In genomic region chr6:30717129-30717844, GRCh38 we compare ENCODE assay signal across 8 cellular contexts. TPM values are rescaled to one million over a fixed set of nuclear protein-coding genes. Genes with fewer than 3 reads are reported as not detected.
DNase-seq lines count a peak whose midpoint lies in the region; ATAC-seq and TF ChIP-seq lines count a peak whose summit lies in the region.

Gene MDC1, minus strand, starts transcription at chr6:30717281. Its CDS starts 2,106 bp downstream, at chr6:30715175.

- no peaks in the 10 kb centered on the region for H3K27me3 Mint-ChIP-seq in activated T-helper 2 cell treated with anti-CD3 and anti-CD28 coated beads, Interferon-gamma antibody, Interleukin-2, Interleukin-4, amounts not matched to agents 10 μg/mL and 5 μg/mL and 100 μg/mL, durations not matched to agents 14 hours and 24 hours and 36 hours (ENCODE audit: low read depth)
- no peaks in the 10 kb centered on the region for H3K27me3 Mint-ChIP-seq in naive thymus-derived CD8-positive, alpha-beta T cell

- no peaks in the 10 kb centered on the region for H4K20me1 ChIP-seq in fibroblast of lung (ENCODE audit: control insufficient read depth, extremely low read depth, insufficient read depth, low read length)

- H3K9me3 Mint-ChIP-seq in activated T-helper 2 cell treated with anti-CD3 and anti-CD28 coated beads, Interferon-gamma antibody, Interleukin-2, Interleukin-4, amounts not matched to agents 10 μg/mL and 5 μg/mL and 100 μg/mL, durations not matched to agents 14 hours and 24 hours and 36 hours: no peaks in the 10 kb centered on the region
- no peaks in the 10 kb centered on the region for H3K9me3 Mint-ChIP-seq in naive thymus-derived CD8-positive, alpha-beta T cell

- peaks cover 68% of the 10 kb centered on the region for H3K36me3 Mint-ChIP-seq in activated T-helper 2 cell treated with anti-CD3 and anti-CD28 coated beads, Interferon-gamma antibody, Interleukin-2, Interleukin-4, amounts not matched to agents 10 μg/mL and 5 μg/mL and 100 μg/mL, durations not matched to agents 14 hours and 24 hours and 36 hours (ENCODE audit: low read depth)
- H3K36me3 Mint-ChIP-seq in naive thymus-derived CD8-positive, alpha-beta T cell: peaks cover 0 to 35% (median 19%) of the 10 kb centered on the region in 3 donors

- peak; percentile 100 for DNase-seq in ELF-1 (ENCODE audit: low read depth, low spot score)
- peak; percentile 100 for DNase-seq in H4 (ENCODE audit: low spot score)
- DNase-seq in LoVo (ENCODE audit: low spot score): peak; percentile 99
- DNase-seq in RWPE2 (ENCODE audit: low spot score): peak; percentile 100
- peak; percentile 100 for DNase-seq in activated T-helper 2 cell treated with anti-CD3 and anti-CD28 coated beads, Interferon-gamma antibody, Interleukin-2, Interleukin-4, amounts not matched to agents 10 μg/mL and 5 μg/mL and 100 μg/mL, durations not matched to agents 14 hours and 24 hours and 36 hours (ENCODE audit: low spot score)
- peak; percentile 100 for DNase-seq in fibroblast of lung (ENCODE audit: low read depth in 2 of 2)
- DNase-seq in naive thymus-derived CD8-positive, alpha-beta T cell: peak; percentile 91 to 100 (median 98)
- DNase-seq in stimulated activated naive CD4-positive, alpha-beta T cell (lab: John Stamatoyannopoulos, UW): peak; percentile 92 to 100 (median 99)

- peak; percentile 84 for ATAC-seq in RWPE2 (ENCODE audit: low read depth)
- peak; percentile 75 to 80 for ATAC-seq in naive thymus-derived CD8-positive, alpha-beta T cell

- H3K4me1 Mint-ChIP-seq in activated T-helper 2 cell treated with anti-CD3 and anti-CD28 coated beads, Interferon-gamma antibody, Interleukin-2, Interleukin-4, amounts not matched to agents 10 μg/mL and 5 μg/mL and 100 μg/mL, durations not matched to agents 14 hours and 24 hours and 36 hours (ENCODE audit: low read depth): peaks cover 43% of the 10 kb centered on the region
- H3K4me1 Mint-ChIP-seq in naive thymus-derived CD8-positive, alpha-beta T cell: peaks cover 33 to 59% (median 57%) of the 10 kb centered on the region in 4 donors

- H3K36me3 ChIP-seq in RWPE2 (ENCODE audit: low read depth): peaks cover 48% of the 10 kb centered on the region
- H3K36me3 ChIP-seq in fibroblast of lung (ENCODE audit: control insufficient read depth, insufficient read depth, low read length): peaks cover 8% of the 10 kb centered on the region

- H3K4me2 ChIP-seq in fibroblast of lung (ENCODE audit: extremely low read depth, insufficient read depth, low read length): peak within 1 kb of the TSS; percentile 96

- peak within 1 kb of the TSS; percentile 95 for H3K4me3 Mint-ChIP-seq in activated T-helper 2 cell treated with anti-CD3 and anti-CD28 coated beads, Interferon-gamma antibody, Interleukin-2, Interleukin-4, amounts not matched to agents 10 μg/mL and 5 μg/mL and 100 μg/mL, durations not matched to agents 14 hours and 24 hours and 36 hours (ENCODE audit: low read depth)
- peak within 1 kb of the TSS; percentile 87 to 99 (median 97) for H3K4me3 Mint-ChIP-seq in naive thymus-derived CD8-positive, alpha-beta T cell

- POLR2A ChIA-PET in naive thymus-derived CD8-positive, alpha-beta T cell (lab: Charles Lee): interaction anchor here (0.5 to 14.3 kb wide), 26 partner anchors 12 to 651 kb away, joined by 3 to 594 read pairs (median 4); partner anchors contain the start of genes ABCF1, DHX16, GNL1 and MRPS18B

- H3K4me1 ChIP-seq in RWPE2 (ENCODE audit: insufficient read depth, poor library complexity, severe bottlenecking): peaks cover 19% of the 10 kb centered on the region
- peaks cover 2% of the 10 kb centered on the region for H3K4me1 ChIP-seq in fibroblast of lung (ENCODE audit: control insufficient read depth, extremely low read depth, insufficient read depth, low read length)

- TF ChIP-seq CTCF in RWPE2 (IDR thresholded peaks at IDR 0.05; ENCODE audit: poor library complexity, severe bottlenecking): no peak
- peak in 1 of 2 donors; percentile 29 for TF ChIP-seq CTCF in fibroblast of lung (conservative IDR thresholded peaks at IDR 0.05 in 1 of 2, IDR thresholded peaks at IDR 0.05 in 1 of 2; ENCODE audit: low read depth in 1 of 2, low read length in 2 of 2)

- H3K27me3 ChIP-seq in RWPE2 (ENCODE audit: insufficient read depth, poor library complexity, severe bottlenecking) (no peaks in the 10 kb centered on the region), fibroblast of lung (ENCODE audit: control insufficient read depth, insufficient read depth, low read length) (no peaks in the 10 kb centered on the region)

- H3K27ac Mint-ChIP-seq in activated T-helper 2 cell treated with anti-CD3 and anti-CD28 coated beads, Interferon-gamma antibody, Interleukin-2, Interleukin-4, amounts not matched to agents 10 μg/mL and 5 μg/mL and 100 μg/mL, durations not matched to agents 14 hours and 24 hours and 36 hours: peak within 1 kb of the TSS; percentile 98
- peak within 1 kb of the TSS; percentile 97 to 100 (median 99) for H3K27ac Mint-ChIP-seq in naive thymus-derived CD8-positive, alpha-beta T cell

- peak within 1 kb of the TSS; percentile 56 for H3K4me3 ChIP-seq in RWPE2 (ENCODE audit: severe bottlenecking)
- H3K4me3 ChIP-seq in fibroblast of lung (replicated peaks in 1 of 4; ENCODE audit: control extremely low read depth in 1 of 4, insufficient read depth in 1 of 4, low read depth in 3 of 4, low read length in 4 of 4): peak within 1 kb of the TSS; percentile 70 to 91 (median 86)

- H3K9ac ChIP-seq in fibroblast of lung (ENCODE audit: insufficient read depth, low read length): peak within 1 kb of the TSS; percentile 93

- H3K79me2 ChIP-seq in fibroblast of lung (ENCODE audit: control insufficient read depth, insufficient read depth, low read length): peaks cover 39% of the 10 kb centered on the region

- H3K9me3 ChIP-seq in RWPE2 (ENCODE audit: severe bottlenecking): no peaks in the 10 kb centered on the region
- no peaks in the 10 kb centered on the region for H3K9me3 ChIP-seq in fibroblast of lung (ENCODE audit: control insufficient read depth, insufficient read depth, low read depth, low read length)

- H2AFZ ChIP-seq in fibroblast of lung (ENCODE audit: low read length): peak within 1 kb of the TSS; percentile 79

- H3K27ac ChIP-seq in RWPE2 (ENCODE audit: poor library complexity, severe bottlenecking) (peak within 1 kb of the TSS; percentile 96), fibroblast of lung (ENCODE audit: insufficient read depth, low read length) (peak within 1 kb of the TSS; percentile 99)

- intact Hi-C loops in activated T-helper 2 cell treated with anti-CD3 and anti-CD28 coated beads, Interferon-gamma antibody, Interleukin-2, Interleukin-4, amounts not matched to agents 10 μg/mL and 5 μg/mL and 100 μg/mL, durations not matched to agents 14 hours and 24 hours and 36 hours (cut with micrococcal nuclease): loop anchor here (1.0 to 5.0 kb wide), 5 partner anchors 30 to 145 kb away; partner anchors contain the start of genes ABCF1, C6orf136, MRPS18B and PPP1R10

RNA-seq across cellular contexts. Expression of gene MDC1, which starts in this region (rescaled TPM):
- 7.8 and 8.7 TPM in 2 replicates for total RNA-seq in H4 (2014; rRNA removed; shearing (Covaris generic))
- total RNA-seq in activated T-helper 2 cell treated with anti-CD3 and anti-CD28 coated beads, Interferon-gamma antibody, Interleukin-2, Interleukin-4, amounts not matched to agents 10 μg/mL and 5 μg/mL and 100 μg/mL, durations not matched to agents 14 hours and 24 hours and 36 hours: 88.3 and 96.6 TPM in 2 replicates
- 3.3 and 5.0 TPM in 2 replicates for total RNA-seq in fibroblast of lung
- polyA plus RNA-seq in fibroblast of lung: 3.3 and 7.4 TPM in 2 replicates
- polyA plus RNA-seq in fibroblast of lung (2012): 8.7 and 14.3 TPM in 2 replicates
- 47.9 and 50.8 TPM in 2 replicates for polyA minus RNA-seq in fibroblast of lung (ENCODE audit: low replicate concordance)
- 10 to 100 TPM; 50.8 to 54.9 TPM for total RNA-seq in naive thymus-derived CD8-positive, alpha-beta T cell
- 1 to 10 TPM; 1.3 to 6.3 (median 2.8) TPM for polyA plus RNA-seq in naive thymus-derived CD8-positive, alpha-beta T cell

Comparison
In these comparisons a context has a peak if more than half of its experiments do, and no peak if none do; other contexts are left out.
1. Peak in every context shown above with its lines: DNase-seq, ATAC-seq, H3K4me3 ChIP-seq and H3K27ac ChIP-seq.